In the genomic region with DNA sequence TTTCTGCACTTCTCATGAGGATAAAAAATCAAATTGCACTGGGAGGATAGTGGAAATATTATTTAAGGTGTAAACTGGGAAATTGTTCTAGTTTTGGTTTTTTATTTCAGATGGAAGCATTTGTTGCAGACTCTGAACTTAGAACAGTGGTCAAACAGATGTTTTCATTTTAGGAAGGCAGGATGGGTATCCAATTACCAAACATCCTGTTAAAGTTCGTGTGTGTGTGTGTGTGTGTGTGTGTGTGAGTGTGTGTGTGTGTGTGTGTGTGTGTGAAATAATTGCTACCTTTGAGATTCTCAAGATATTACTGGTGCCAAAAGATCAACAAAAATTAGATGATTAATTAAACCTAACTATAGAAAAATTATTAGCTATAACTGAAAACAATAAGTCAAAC, we compare ENCODE assay signal across 21 cellular contexts. TPM values are rescaled to one million over a fixed set of nuclear protein-coding genes. Genes with fewer than 3 reads are reported as not detected.
DNase-seq lines count a peak whose midpoint lies in the region; ATAC-seq and TF ChIP-seq lines count a peak whose summit lies in the region.
"Had no signal": no experiment of that assay in that cellular context is flagged by ENCODE, and none has a peak within 500 bp of the region (broad histone marks: within the 10 kb centered on the region; RNA-seq: fewer than 3 reads in every experiment).

No MANE protein-coding gene starts in this region.

- H3K9me3 ChIP-seq in colonic mucosa: no peaks in the 10 kb centered on the region
- H3K9me3 ChIP-seq: right atrium auricular region, transverse colon had no signal

- no peak overlapping the region for H3K4me3 Mint-ChIP-seq in T-helper 2 cell treated with Interferon-gamma antibody and Interleukin-4, amounts not matched to agents 5 μg/mL and 100 μg/mL, for 36 hours
- peak overlapping the region; percentile 45 for H3K4me3 Mint-ChIP-seq in type B pancreatic cell
- H3K4me3 Mint-ChIP-seq in activated CD8-positive, alpha-beta T cell treated with anti-CD3 and anti-CD28 coated beads for 36 hours: no peak overlapping the region
- H3K4me3 Mint-ChIP-seq: activated naive CD8-positive, alpha-beta T cell; CD4-positive, alpha-beta memory T cell; naive B cell; stimulated activated naive B cell treated with anti-CD40 and anti-IgM and Interleukin-4, amounts not matched to agents 10 μg/mL and 1 μg/mL and 100 μg/mL, for 72 hours had no signal

- CTCF ChIA-PET in activated CD8-positive, alpha-beta T cell treated with anti-CD3 and anti-CD28 coated beads for 36 hours (lab: Charles Lee): no interaction called here

- no peaks in the 10 kb centered on the region for H3K27me3 Mint-ChIP-seq in T-helper 2 cell treated with Interferon-gamma antibody and Interleukin-4, amounts not matched to agents 5 μg/mL and 100 μg/mL, for 36 hours (ENCODE audit: low read depth)
- H3K27me3 Mint-ChIP-seq in type B pancreatic cell: no peaks in the 10 kb centered on the region
- no peaks in the 10 kb centered on the region for H3K27me3 Mint-ChIP-seq in activated CD8-positive, alpha-beta T cell treated with anti-CD3 and anti-CD28 coated beads for 36 hours
- H3K27me3 Mint-ChIP-seq: activated naive CD8-positive, alpha-beta T cell; CD4-positive, alpha-beta memory T cell; naive B cell; stimulated activated naive B cell treated with anti-CD40 and anti-IgM and Interleukin-4, amounts not matched to agents 10 μg/mL and 1 μg/mL and 100 μg/mL, for 72 hours had no signal

- H3K9ac ChIP-seq in colonic mucosa (ENCODE audit: low read depth in 2 of 2, low read length in 2 of 2): no peak overlapping the region

- intact Hi-C loops in colonic mucosa (cut with DNase I): no loop called here
- intact Hi-C loops in activated CD8-positive, alpha-beta T cell treated with anti-CD3 and anti-CD28 coated beads for 36 hours (cut with micrococcal nuclease): no loop called here

- H3K27ac ChIP-seq in colonic mucosa: no peak overlapping the region
- H3K27ac ChIP-seq: brain microvascular endothelial cell, right atrium auricular region, transverse colon, WERI-Rb-1 had no signal

- no peak for ATAC-seq in GM19328 (IDR thresholded peaks at IDR 0.05; ENCODE audit: unreplicated experiment)
- no peak for ATAC-seq in activated CD8-positive, alpha-beta T cell treated with anti-CD3 and anti-CD28 coated beads for 36 hours
- ATAC-seq: esophagus mucosa; Right ventricle myocardium inferior; stimulated activated naive B cell treated with anti-CD40 and anti-IgM and Interleukin-4, amounts not matched to agents 10 μg/mL and 1 μg/mL and 100 μg/mL, for 72 hours had no signal

- H3K4me1 ChIP-seq in colonic mucosa: no peaks in the 10 kb centered on the region
- H3K4me1 ChIP-seq: right atrium auricular region, transverse colon had no signal

- TF ChIP-seq CTCF in type B pancreatic cell (conservative IDR thresholded peaks at IDR 0.05) (no peak), colonic mucosa (IDR thresholded peaks at IDR 0.05) (no peak)
- no peak for TF ChIP-seq CTCF in activated CD8-positive, alpha-beta T cell treated with anti-CD3 and anti-CD28 coated beads for 36 hours (IDR thresholded peaks at IDR 0.05)

- H3K27ac Mint-ChIP-seq in T-helper 2 cell treated with Interferon-gamma antibody and Interleukin-4, amounts not matched to agents 5 μg/mL and 100 μg/mL, for 36 hours: peak overlapping the region; percentile 6
- peak overlapping the region; percentile 61 for H3K27ac Mint-ChIP-seq in type B pancreatic cell
- H3K27ac Mint-ChIP-seq in activated CD8-positive, alpha-beta T cell treated with anti-CD3 and anti-CD28 coated beads for 36 hours: no peak overlapping the region
- H3K27ac Mint-ChIP-seq: activated naive CD8-positive, alpha-beta T cell had no signal

- POLR2A ChIA-PET in activated CD8-positive, alpha-beta T cell treated with anti-CD3 and anti-CD28 coated beads for 36 hours (lab: Charles Lee): no interaction called here

- no peak for DNase-seq in T-helper 2 cell treated with Interferon-gamma antibody and Interleukin-4, amounts not matched to agents 5 μg/mL and 100 μg/mL, for 36 hours (ENCODE audit: low spot score)
- no peak for DNase-seq in T-helper 2 cell
- DNase-seq in M059J (ENCODE audit: low read depth): peak; percentile 49
- peak; percentile 92 for DNase-seq in fibroblast of gingiva (ENCODE audit: low read depth)
- no peak for DNase-seq in type B pancreatic cell (ENCODE audit: extremely low spot score, unreplicated experiment)
- no peak for DNase-seq in colonic mucosa
- no peak for DNase-seq in activated CD8-positive, alpha-beta T cell treated with anti-CD3 and anti-CD28 coated beads for 36 hours
- DNase-seq: brain microvascular endothelial cell; CD4-positive, alpha-beta memory T cell; naive B cell; NCI-H1694; stimulated activated naive B cell treated with anti-CD40 and anti-IgM and Interleukin-4, amounts not matched to agents 10 μg/mL and 1 μg/mL and 100 μg/mL, for 72 hours; T-helper 1 cell; transverse colon; WERI-Rb-1 had no signal

- peaks cover 28% of the 10 kb centered on the region for H3K4me1 Mint-ChIP-seq in T-helper 2 cell treated with Interferon-gamma antibody and Interleukin-4, amounts not matched to agents 5 μg/mL and 100 μg/mL, for 36 hours (ENCODE audit: low read depth)
- H3K4me1 Mint-ChIP-seq in type B pancreatic cell (ENCODE audit: unreplicated experiment): peaks cover 5% of the 10 kb centered on the region
- H3K4me1 Mint-ChIP-seq in activated CD8-positive, alpha-beta T cell treated with anti-CD3 and anti-CD28 coated beads for 36 hours (ENCODE audit: low read depth): peaks cover 30% of the 10 kb centered on the region

- no peaks in the 10 kb centered on the region for H3K27me3 ChIP-seq in colonic mucosa
- H3K27me3 ChIP-seq: brain microvascular endothelial cell, right atrium auricular region, transverse colon had no signal

- H3K9me3 Mint-ChIP-seq in T-helper 2 cell treated with Interferon-gamma antibody and Interleukin-4, amounts not matched to agents 5 μg/mL and 100 μg/mL, for 36 hours: no peaks in the 10 kb centered on the region
- no peaks in the 10 kb centered on the region for H3K9me3 Mint-ChIP-seq in type B pancreatic cell
- H3K9me3 Mint-ChIP-seq in activated CD8-positive, alpha-beta T cell treated with anti-CD3 and anti-CD28 coated beads for 36 hours: no peaks in the 10 kb centered on the region
- H3K9me3 Mint-ChIP-seq: CD4-positive, alpha-beta memory T cell; naive B cell; stimulated activated naive B cell treated with anti-CD40 and anti-IgM and Interleukin-4, amounts not matched to agents 10 μg/mL and 1 μg/mL and 100 μg/mL, for 72 hours had no signal

- no peak overlapping the region for H3K4me3 ChIP-seq in colonic mucosa
- H3K4me3 ChIP-seq: lung, right atrium auricular region, transverse colon had no signal

- H3K36me3 ChIP-seq in colonic mucosa: no peaks in the 10 kb centered on the region
- H3K36me3 ChIP-seq: brain microvascular endothelial cell, right atrium auricular region, transverse colon, WERI-Rb-1 had no signal

- H3K36me3 Mint-ChIP-seq in T-helper 2 cell treated with Interferon-gamma antibody and Interleukin-4, amounts not matched to agents 5 μg/mL and 100 μg/mL, for 36 hours (ENCODE audit: low read depth): peaks cover 3% of the 10 kb centered on the region
- H3K36me3 Mint-ChIP-seq in type B pancreatic cell: no peaks in the 10 kb centered on the region
- no peaks in the 10 kb centered on the region for H3K36me3 Mint-ChIP-seq in activated CD8-positive, alpha-beta T cell treated with anti-CD3 and anti-CD28 coated beads for 36 hours (ENCODE audit: low read depth)
- H3K36me3 Mint-ChIP-seq: activated naive CD8-positive, alpha-beta T cell; CD4-positive, alpha-beta memory T cell; naive B cell; stimulated activated naive B cell treated with anti-CD40 and anti-IgM and Interleukin-4, amounts not matched to agents 10 μg/mL and 1 μg/mL and 100 μg/mL, for 72 hours had no signal

RNA-seq across cellular contexts. Expression of a gene that starts 24.3 kb away (rescaled TPM):
- 44.3 and 51.8 TPM in 2 replicates for total RNA-seq in M059J (2014; rRNA removed; shearing (Covaris generic))
- total RNA-seq in type B pancreatic cell (ENCODE audit: low replicate concordance) (19.6 and 29.4 TPM in 2 replicates), colonic mucosa (1 to 10 TPM; 2.8 to 8.1 TPM)
- total RNA-seq in activated CD8-positive, alpha-beta T cell treated with anti-CD3 and anti-CD28 coated beads for 36 hours: 10 to 100 TPM; 10.8 to 12.9 TPM

Comparison
In these comparisons a context has a peak if more than half of its experiments do, and no peak if none do; other contexts are left out.
1. DNase-seq: peak in M059J (single experiment) and fibroblast of gingiva (single experiment); none in T-helper 2 cell treated with Interferon-gamma antibody and Interleukin-4, amounts not matched to agents 5 μg/mL and 100 μg/mL, for 36 hours (single experiment), T-helper 2 cell (0 of 5), type B pancreatic cell (single experiment), colonic mucosa (single experiment) and activated CD8-positive, alpha-beta T cell treated with anti-CD3 and anti-CD28 coated beads for 36 hours (single experiment).